In genomic region chr19:44550976-44551375, GRCh38 we compare ENCODE assay signal across 7 cellular contexts. TPM values are rescaled to one million over a fixed set of nuclear protein-coding genes. Genes with fewer than 3 reads are reported as not detected.
"Had no signal": no experiment of that assay in that cellular context is flagged by ENCODE, and none has a peak within 500 bp of the region (broad histone marks: within the 10 kb centered on the region; RNA-seq: fewer than 3 reads in every experiment).

No MANE protein-coding gene starts in this region.

RNA-seq across cellular contexts. Expression of gene CEACAM20, which starts 21.5 kb away (rescaled TPM):
- total RNA-seq: GM23248, GM23338, H1, H4, H7, H9, HFFc6 had no signal
- polyA plus RNA-seq: GM23248, GM23338, H1 had no signal
